In genomic region chr3:194672876-194673275, GRCh38 we compare ENCODE assay signal across 8 cellular contexts. TPM values are rescaled to one million over a fixed set of nuclear protein-coding genes. Genes with fewer than 3 reads are reported as not detected.
A peak's percentile ranks its signal among the peaks of the same experiment; 100 is the strongest.
DNase-seq lines count a peak whose midpoint lies in the region; ATAC-seq and TF ChIP-seq lines count a peak whose summit lies in the region.

No MANE protein-coding gene starts in this region.

- peak overlapping the region; percentile 98 for H3K4me3 ChIP-seq in kidney epithelial cell (ENCODE audit: low read depth, low read length)
- peak overlapping the region; percentile 59 for H3K4me3 ChIP-seq in thymus (ENCODE audit: low read length)

- H3K27me3 Mint-ChIP-seq in activated naive CD8-positive, alpha-beta T cell treated with anti-CD3 and anti-CD28 coated beads, Interleukin-2, amount 10 ng/mL, durations not matched to agents 7 days and 5 days: peaks cover 3% of the 10 kb centered on the region

- H3K36me3 ChIP-seq in kidney epithelial cell (ENCODE audit: control insufficient read depth, insufficient read depth, low read length) (no peaks in the 10 kb centered on the region), thymus (ENCODE audit: control insufficient read depth, insufficient read depth) (no peaks in the 10 kb centered on the region)

- no peaks in the 10 kb centered on the region for H3K27me3 ChIP-seq in kidney epithelial cell (ENCODE audit: control insufficient read depth, insufficient read depth, low read length)
- peaks cover 4% of the 10 kb centered on the region for H3K27me3 ChIP-seq in thymus (ENCODE audit: control insufficient read depth, insufficient read depth)

- no peak for DNase-seq in Right ventricle myocardium inferior (ENCODE audit: missing footprints)
- no peak for DNase-seq in cardiac septum (ENCODE audit: low spot score)
- no peak for DNase-seq in activated naive CD8-positive, alpha-beta T cell treated with anti-CD3 and anti-CD28 coated beads, Interleukin-2, amount 10 ng/mL, durations not matched to agents 7 days and 5 days
- no peak for DNase-seq in kidney epithelial cell (ENCODE audit: low read depth)
- DNase-seq in medulla oblongata (ENCODE audit: extremely low spot score): no peak
- DNase-seq in glomerular visceral epithelial cell (ENCODE audit: extremely low spot score): no peak

- peak; percentile 7 for ATAC-seq in Right ventricle myocardium inferior
- no peak for ATAC-seq in activated naive CD8-positive, alpha-beta T cell treated with anti-CD3 and anti-CD28 coated beads, Interleukin-2, amount 10 ng/mL, durations not matched to agents 7 days and 5 days (ENCODE audit: low read depth)
- no peak for ATAC-seq in activated CD4-positive, CD25-positive, alpha-beta regulatory T cell treated with anti-CD3 and anti-CD28 coated beads, Interleukin-2, amount 50 U/mL, for 24 hours

- intact Hi-C loops in Right ventricle myocardium inferior (cut with DNase I): no loop called here
- intact Hi-C loops in cardiac septum (cut with DNase I): loop anchor here (2.0 to 5.0 kb wide), 2 partner anchors 91 to 586 kb away; no protein-coding TSS in a partner anchor

- WGBS in thymus: 63% methylated on average over 5 of the region's 5 CpGs

- H3K36me3 Mint-ChIP-seq in activated naive CD8-positive, alpha-beta T cell treated with anti-CD3 and anti-CD28 coated beads, Interleukin-2, amount 10 ng/mL, durations not matched to agents 7 days and 5 days: peaks cover 5% of the 10 kb centered on the region

- H3K9me3 Mint-ChIP-seq in activated naive CD8-positive, alpha-beta T cell treated with anti-CD3 and anti-CD28 coated beads, Interleukin-2, amount 10 ng/mL, durations not matched to agents 7 days and 5 days: no peaks in the 10 kb centered on the region

- peaks cover 16% of the 10 kb centered on the region for H3K4me1 Mint-ChIP-seq in activated naive CD8-positive, alpha-beta T cell treated with anti-CD3 and anti-CD28 coated beads, Interleukin-2, amount 10 ng/mL, durations not matched to agents 7 days and 5 days

- H3K4me3 Mint-ChIP-seq in activated naive CD8-positive, alpha-beta T cell treated with anti-CD3 and anti-CD28 coated beads, Interleukin-2, amount 10 ng/mL, durations not matched to agents 7 days and 5 days: peak overlapping the region; percentile 98

- no peak overlapping the region for H3K27ac ChIP-seq in thymus (ENCODE audit: low read depth)

- H3K4me1 ChIP-seq in thymus (ENCODE audit: control insufficient read depth, insufficient read depth, low read length): peaks cover 3% of the 10 kb centered on the region

- peak overlapping the region; percentile 39 for H3K27ac Mint-ChIP-seq in activated naive CD8-positive, alpha-beta T cell treated with anti-CD3 and anti-CD28 coated beads, Interleukin-2, amount 10 ng/mL, durations not matched to agents 7 days and 5 days

- POLR2A ChIA-PET in activated naive CD8-positive, alpha-beta T cell treated with anti-CD3 and anti-CD28 coated beads, Interleukin-2, amount 10 ng/mL, durations not matched to agents 7 days and 5 days (lab: Charles Lee): interaction anchor here (1.3 to 3.1 kb wide), 6 partner anchors 10 to 871 kb away, joined by 4 to 20 read pairs (median 10); partner anchors contain the start of genes FAM43A and PPP1R2

- no peaks in the 10 kb centered on the region for H3K9me3 ChIP-seq in thymus (ENCODE audit: control insufficient read depth)

- no peak for TF ChIP-seq CTCF in kidney epithelial cell (IDR thresholded peaks at IDR 0.05; ENCODE audit: insufficient read depth, low read length, poor library complexity, severe bottlenecking)

RNA-seq across cellular contexts. Expression of gene LSG1, which starts 0.9 kb away (rescaled TPM):
- total RNA-seq in Right ventricle myocardium inferior: 20.9 TPM
- total RNA-seq in cardiac septum: 21.3 TPM
- 10 to 100 TPM; 47.3 to 55.2 TPM for total RNA-seq in activated naive CD8-positive, alpha-beta T cell treated with anti-CD3 and anti-CD28 coated beads, Interleukin-2, amount 10 ng/mL, durations not matched to agents 7 days and 5 days
- 26.1 and 27.2 TPM in 2 replicates for total RNA-seq in kidney epithelial cell
- polyA plus RNA-seq in thymus: 21.7 TPM

RNA-seq across cellular contexts. Expression of gene FAM43A, which starts 12.8 kb away (rescaled TPM):
- total RNA-seq in Right ventricle myocardium inferior: 15.7 TPM
- total RNA-seq in cardiac septum: 33.9 TPM
- 1 to 10 TPM; 5.1 to 6.6 TPM for total RNA-seq in activated naive CD8-positive, alpha-beta T cell treated with anti-CD3 and anti-CD28 coated beads, Interleukin-2, amount 10 ng/mL, durations not matched to agents 7 days and 5 days
- 1.7 and 2.7 TPM in 2 replicates for total RNA-seq in kidney epithelial cell
- 6.2 TPM for polyA plus RNA-seq in thymus

RNA-seq across cellular contexts. Expression of gene TMEM44, which starts 39.7 kb away (rescaled TPM):
- 6.1 TPM for total RNA-seq in Right ventricle myocardium inferior
- 5.7 TPM for total RNA-seq in cardiac septum
- 1 to 10 TPM; 6.3 to 8.1 TPM for total RNA-seq in activated naive CD8-positive, alpha-beta T cell treated with anti-CD3 and anti-CD28 coated beads, Interleukin-2, amount 10 ng/mL, durations not matched to agents 7 days and 5 days
- 16.0 and 16.2 TPM in 2 replicates for total RNA-seq in kidney epithelial cell
- 7.1 TPM for polyA plus RNA-seq in thymus
